In genomic region chr7:17912536-17913235, GRCh38 we compare ENCODE assay signal across 27 cellular contexts.
"Had no signal": no experiment of that assay in that cellular context is flagged by ENCODE, and none has a peak within 500 bp of the region (broad histone marks: within the 10 kb centered on the region; RNA-seq: fewer than 3 reads in every experiment).

No MANE protein-coding gene starts in this region.

- DNase-seq: activated CD4-positive, alpha-beta T cell treated with anti-CD3 and anti-CD28 coated beads for 48 hours; activated CD4-positive, alpha-beta T cell treated with anti-CD3 and anti-CD28 coated beads, Interleukin-2, amount 50 U/mL, for 48 hours; activated CD8-positive, alpha-beta memory T cell treated with anti-CD3 and anti-CD28 coated beads, Interleukin-2, amount 50 U/mL, for 4 hours; activated gamma-delta T cell; activated naive CD4-positive, alpha-beta T cell treated with anti-CD3 and anti-CD28 coated beads, Interleukin-2, amount 10 ng/mL, durations not matched to agents 7 days and 5 days; activated naive CD8-positive, alpha-beta T cell treated with anti-CD3 and anti-CD28 coated beads, Interleukin-2, amount 10 ng/mL, durations not matched to agents 7 days and 5 days; activated T-cell treated with anti-CD3 and anti-CD28 coated beads, Interleukin-2, amount 50 U/mL, for 24 hours; amniotic stem cell; central memory CD4-positive, alpha-beta T cell; foreskin fibroblast; kidney glomerular epithelial cell; mucosa of descending colon; sigmoid colon; stimulated activated CD4-positive, alpha-beta T cell treated with anti-CD3 and anti-CD28 coated beads, Interleukin-1b, Interleukin-23, amount 100 ng/mL, for 48 hours; stimulated activated naive B cell treated with anti-CD40 and anti-IgM and Interleukin-4, amounts not matched to agents 10 μg/mL and 1 μg/mL and 100 μg/mL, for 72 hours; stomach; thyroid gland; WERI-Rb-1 had no signal

- H3K4me3 ChIP-seq: lung, mucosa of descending colon, sigmoid colon, smooth muscle cell, stomach, thyroid gland had no signal

- FAIRE-seq: astrocyte, TTC549 had no signal

- H3K9me3 ChIP-seq: neutrophil, sigmoid colon, thyroid gland had no signal

- H3K27me3 Mint-ChIP-seq: activated naive CD4-positive, alpha-beta T cell treated with anti-CD3 and anti-CD28 coated beads, Interleukin-2, amount 10 ng/mL, durations not matched to agents 7 days and 5 days; activated naive CD8-positive, alpha-beta T cell treated with anti-CD3 and anti-CD28 coated beads, Interleukin-2, amount 10 ng/mL, durations not matched to agents 7 days and 5 days; activated T-cell treated with anti-CD3 and anti-CD28 coated beads, Interleukin-2, amount 50 U/mL, for 24 hours; stimulated activated naive B cell treated with anti-CD40 and anti-IgM and Interleukin-4, amounts not matched to agents 10 μg/mL and 1 μg/mL and 100 μg/mL, for 72 hours had no signal

- H3K4me3 Mint-ChIP-seq: activated naive CD4-positive, alpha-beta T cell treated with anti-CD3 and anti-CD28 coated beads, Interleukin-2, amount 10 ng/mL, durations not matched to agents 7 days and 5 days; activated naive CD8-positive, alpha-beta T cell treated with anti-CD3 and anti-CD28 coated beads, Interleukin-2, amount 10 ng/mL, durations not matched to agents 7 days and 5 days; activated T-cell treated with anti-CD3 and anti-CD28 coated beads, Interleukin-2, amount 50 U/mL, for 24 hours; nephron; stimulated activated naive B cell treated with anti-CD40 and anti-IgM and Interleukin-4, amounts not matched to agents 10 μg/mL and 1 μg/mL and 100 μg/mL, for 72 hours had no signal

- H3K36me3 ChIP-seq: neutrophil, sigmoid colon, stomach, thyroid gland, WERI-Rb-1 had no signal

- H3K4me2 ChIP-seq: smooth muscle cell had no signal

- H3K27me3 ChIP-seq: neutrophil, sigmoid colon, stomach, thyroid gland had no signal

- H3K27ac Mint-ChIP-seq: activated naive CD4-positive, alpha-beta T cell treated with anti-CD3 and anti-CD28 coated beads, Interleukin-2, amount 10 ng/mL, durations not matched to agents 7 days and 5 days; activated naive CD8-positive, alpha-beta T cell treated with anti-CD3 and anti-CD28 coated beads, Interleukin-2, amount 10 ng/mL, durations not matched to agents 7 days and 5 days; activated T-cell treated with anti-CD3 and anti-CD28 coated beads, Interleukin-2, amount 50 U/mL, for 24 hours; nephron; stimulated activated naive B cell treated with anti-CD40 and anti-IgM and Interleukin-4, amounts not matched to agents 10 μg/mL and 1 μg/mL and 100 μg/mL, for 72 hours had no signal

- ATAC-seq: activated CD4-positive, CD25-positive, alpha-beta regulatory T cell treated with anti-CD3 and anti-CD28 coated beads, Interleukin-2, amount 50 U/mL, for 24 hours; esophagus mucosa; left lobe of liver; mucosa of descending colon; stimulated activated naive B cell treated with anti-CD40 and anti-IgM and Interleukin-4, amounts not matched to agents 10 μg/mL and 1 μg/mL and 100 μg/mL, for 72 hours had no signal

- H3K4me1 Mint-ChIP-seq: activated naive CD4-positive, alpha-beta T cell treated with anti-CD3 and anti-CD28 coated beads, Interleukin-2, amount 10 ng/mL, durations not matched to agents 7 days and 5 days; activated naive CD8-positive, alpha-beta T cell treated with anti-CD3 and anti-CD28 coated beads, Interleukin-2, amount 10 ng/mL, durations not matched to agents 7 days and 5 days; nephron had no signal

- H3K27ac ChIP-seq: neutrophil, sigmoid colon, stomach, thyroid gland, WERI-Rb-1 had no signal
